ENCODE assay signal across 25 cellular contexts in genomic region chr11:77644887-77645286, GRCh38. TPM values are rescaled to one million over a fixed set of nuclear protein-coding genes. Genes with fewer than 3 reads are reported as not detected.
"Had no signal": no experiment of that assay in that cellular context is flagged by ENCODE, and none has a peak within 500 bp of the region (broad histone marks: within the 10 kb centered on the region; RNA-seq: fewer than 3 reads in every experiment).

No MANE protein-coding gene starts in this region.

- H3K27ac ChIP-seq: adrenal gland, cardiac muscle cell, colonic mucosa, gastroesophageal sphincter, hepatocyte, parathyroid adenoma, psoas muscle, spleen, tibial nerve, VCaP had no signal

- H3K79me2 ChIP-seq: hepatocyte, parathyroid adenoma had no signal

- H3K9ac ChIP-seq: parathyroid adenoma had no signal

- H3K27me3 ChIP-seq: adrenal gland, cardiac muscle cell, colonic mucosa, hepatocyte, spleen, tibial nerve had no signal

- H3K36me3 ChIP-seq: adrenal gland, cardiac muscle cell, colonic mucosa, gastroesophageal sphincter, spleen, tibial nerve had no signal

- ATAC-seq: gastroesophageal sphincter, left cardiac atrium, left ventricle myocardium superior, psoas muscle had no signal

- H3K4me3 ChIP-seq: adrenal gland, cardiac muscle cell, colonic mucosa, gastroesophageal sphincter, hepatocyte, psoas muscle, spleen, tibial nerve had no signal

- DNase-seq: activated CD4-positive, alpha-beta T cell treated with anti-CD3 and anti-CD28 coated beads for 4 hours; activated CD4-positive, alpha-beta T cell treated with anti-CD3 and anti-CD28 coated beads, Interleukin-2, amount 50 U/mL, for 4 hours; activated CD8-positive, alpha-beta memory T cell treated with anti-CD3 and anti-CD28 coated beads for 24 hours; activated effector memory CD4-positive, alpha-beta T cell treated with Interleukin-2 at 50 U/mL for 16 hours; activated naive CD4-positive, alpha-beta T cell treated with anti-CD3 and anti-CD28 coated beads for 36 hours; activated naive CD8-positive, alpha-beta T cell treated with anti-CD3 and anti-CD28 coated beads for 36 hours; adrenal gland; aorta; cerebellar nuclear complex; colonic mucosa; effector CD8-positive, alpha-beta T cell; left cardiac atrium; left ventricle myocardium superior; naive B cell; nephron progenitor cell; psoas muscle; spleen; stimulated activated naive CD4-positive, alpha-beta T cell; T-helper 9 cell had no signal

- H3K4me1 ChIP-seq: adrenal gland, colonic mucosa, gastroesophageal sphincter, parathyroid adenoma, psoas muscle, spleen, tibial nerve had no signal

- H3K9me3 ChIP-seq: adrenal gland, colonic mucosa, gastroesophageal sphincter, psoas muscle, tibial nerve had no signal

- H3K4me2 ChIP-seq: hepatocyte had no signal

- H2AFZ ChIP-seq: hepatocyte, parathyroid adenoma had no signal

RNA-seq across cellular contexts. Expression of gene AQP11, which starts 55.1 kb away (rescaled TPM):
- total RNA-seq: aorta had no signal
